7 cellular contexts compared by ENCODE assay signal in the genomic region with DNA sequence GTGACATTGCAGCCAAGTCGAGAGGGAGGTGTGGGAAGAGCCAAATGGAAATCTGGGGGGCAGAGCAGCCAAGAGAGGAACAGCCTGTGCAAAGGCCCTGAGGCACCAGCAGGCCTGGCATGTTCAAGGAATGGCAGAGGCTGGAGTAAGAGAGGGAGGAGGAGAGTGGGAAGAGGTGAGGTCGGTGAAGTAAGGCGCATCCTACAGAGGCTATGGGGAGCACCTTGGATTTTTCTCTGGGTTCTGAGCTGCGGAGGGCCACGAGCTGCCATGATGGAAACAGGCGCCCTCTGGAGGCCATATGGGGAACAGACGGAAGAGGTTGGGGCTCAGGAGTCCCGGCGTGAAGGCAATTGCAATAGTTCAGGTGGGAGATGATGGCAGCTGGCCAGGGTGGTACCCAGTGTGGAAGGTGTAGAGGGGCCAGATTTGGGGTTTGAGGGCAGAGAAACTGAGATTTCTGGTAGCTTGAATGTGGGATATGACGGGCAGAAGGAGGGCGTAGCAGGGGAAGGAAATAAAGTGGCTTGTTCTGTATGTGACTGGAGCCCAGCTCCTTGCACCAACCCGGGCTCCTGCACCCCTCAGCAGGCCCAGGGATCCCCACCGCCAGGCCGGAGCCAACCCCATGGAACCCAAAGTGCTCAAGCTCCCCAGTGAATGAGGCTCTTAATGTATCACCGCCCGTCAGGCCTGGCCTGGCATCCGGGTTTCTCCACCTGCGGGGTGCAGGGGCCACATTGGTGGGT. TPM values are rescaled to one million over a fixed set of nuclear protein-coding genes. Genes with fewer than 3 reads are reported as not detected.
DNase-seq lines count a peak whose midpoint lies in the region; ATAC-seq, FAIRE-seq and TF ChIP-seq lines count a peak whose summit lies in the region.
"Had no signal": no experiment of that assay in that cellular context is flagged by ENCODE, and none has a peak within 500 bp of the region (broad histone marks: within the 10 kb centered on the region; RNA-seq: fewer than 3 reads in every experiment).

No MANE protein-coding gene starts in this region.

- TF ChIP-seq CTCF in GM06990 (IDR thresholded peaks at IDR 0.05; ENCODE audit: insufficient read depth, low read length, poor library complexity, severe bottlenecking) (peak; percentile 85), PC-9 (conservative IDR thresholded peaks at IDR 0.05) (peak; percentile 92), bronchial epithelial cell (IDR thresholded peaks at IDR 0.05; ENCODE audit: insufficient read depth, low read length, severe bottlenecking) (peak; percentile 77), psoas muscle (IDR thresholded peaks at IDR 0.05) (peak; percentile 54)

- H3K36me3 ChIP-seq in GM06990 (ENCODE audit: control insufficient read depth, insufficient read depth, low read length): no peaks in the 10 kb centered on the region
- H3K36me3 ChIP-seq in PC-9 (ENCODE audit: low read depth): no peaks in the 10 kb centered on the region
- H3K36me3 ChIP-seq in bronchial epithelial cell (ENCODE audit: control insufficient read depth, insufficient read depth, low read length): no peaks in the 10 kb centered on the region
- no peaks in the 10 kb centered on the region for H3K36me3 ChIP-seq in psoas muscle (ENCODE audit: insufficient read depth in 1 of 2, low read depth in 1 of 2)
- H3K36me3 ChIP-seq: SJSA1 had no signal

- H4K20me1 ChIP-seq in PC-9 (ENCODE audit: insufficient read depth): no peaks in the 10 kb centered on the region

- no peak for FAIRE-seq in bronchial epithelial cell (lab: Jason Lieb, UNC)

- H3F3A ChIP-seq in PC-9 (ENCODE audit: insufficient read depth, low read depth): peaks cover 47% of the 10 kb centered on the region

- ATAC-seq in psoas muscle (peak in 3 of 4 donors; percentile 40 to 48 (median 48)), GM18907 (IDR thresholded peaks at IDR 0.05; ENCODE audit: unreplicated experiment) (no peak), GM18909 (IDR thresholded peaks at IDR 0.05; ENCODE audit: poor library complexity, unreplicated experiment) (no peak)

- H3K9me2 ChIP-seq in PC-9 (ENCODE audit: insufficient read depth): no peaks in the 10 kb centered on the region

- H3K27ac ChIP-seq in PC-9: no peak overlapping the region
- H3K27ac ChIP-seq in psoas muscle: no peak overlapping the region
- H3K27ac ChIP-seq: SJSA1 had no signal

- no peak overlapping the region for H2AFZ ChIP-seq in PC-9

- POLR2A ChIA-PET in PC-9 (lab: Charles Lee; ENCODE audit: unreplicated experiment): interaction anchor here (0.9 kb wide), 1 partner anchor 370 kb away, joined by 5 read pairs; no protein-coding TSS in a partner anchor

- 58 to 62% (median 61%) methylated on average over 17 to 18 of the region's 18 CpGs for WGBS in psoas muscle, 3 donors

- H3K27me3 ChIP-seq in GM06990 (replicated peaks; ENCODE audit: control insufficient read depth, insufficient read depth, low read length): no peaks in the 10 kb centered on the region
- H3K27me3 ChIP-seq in PC-9 (ENCODE audit: insufficient read depth, low read depth): no peaks in the 10 kb centered on the region
- H3K27me3 ChIP-seq in bronchial epithelial cell (ENCODE audit: control insufficient read depth, insufficient read depth, low read length): no peaks in the 10 kb centered on the region
- H3K27me3 ChIP-seq in psoas muscle (ENCODE audit: insufficient read depth in 3 of 3, low read length in 2 of 3): no peaks in the 10 kb centered on the region
- H3K27me3 ChIP-seq: SJSA1 had no signal

- no peaks in the 10 kb centered on the region for H3K9me3 ChIP-seq in PC-9 (ENCODE audit: insufficient read depth, low read depth)
- H3K9me3 ChIP-seq in psoas muscle: no peaks in the 10 kb centered on the region
- H3K9me3 ChIP-seq: SJSA1 had no signal

- H3K79me2 ChIP-seq in PC-9 (ENCODE audit: low read depth): no peaks in the 10 kb centered on the region

- H3K4me1 ChIP-seq in PC-9 (replicated peaks; ENCODE audit: insufficient read depth) (peaks cover 30% of the 10 kb centered on the region), psoas muscle (peaks cover under 1% of the 10 kb centered on the region)

- CTCF ChIA-PET in PC-9 (lab: Charles Lee): interaction anchor here (0.6 to 0.7 kb wide), 4 partner anchors 9 to 382 kb away, joined by 3 to 8 read pairs (median 3); no protein-coding TSS in a partner anchor

- no peak for DNase-seq in GM06990 (ENCODE audit: extremely low read depth, insufficient read length)
- peak; percentile 18 to 39 for DNase-seq in PC-9
- DNase-seq in bronchial epithelial cell (ENCODE audit: low read depth): no peak
- peak in 1 of 2 donors; percentile 37 for DNase-seq in psoas muscle

- intact Hi-C loops in PC-9 (cut with micrococcal nuclease; ENCODE audit: unreplicated experiment): no loop called here
- intact Hi-C loops in psoas muscle (cut with DNase I): no loop called here

- BruUV-seq in PC-9 (replicated peaks; lab: Mats Ljungman, UMichigan): no TSS peak

- H3K4me3 ChIP-seq in GM06990 (replicated peaks; ENCODE audit: low read depth, low read length): no peak overlapping the region
- no peak overlapping the region for H3K4me3 ChIP-seq in PC-9
- no peak overlapping the region for H3K4me3 ChIP-seq in bronchial epithelial cell (ENCODE audit: low read depth, low read length)
- no peak overlapping the region for H3K4me3 ChIP-seq in psoas muscle
- H3K4me3 ChIP-seq: SJSA1 had no signal

- H3K4me2 ChIP-seq in PC-9: no peak overlapping the region

RNA-seq across cellular contexts. Expression of a gene that starts 20.5 kb away (rescaled TPM):
- total RNA-seq in PC-9 (2021) (93.3 and 131 TPM in 2 replicates), bronchial epithelial cell (60.3 and 90.6 TPM in 2 replicates), psoas muscle (10 to 100 TPM; 28.6 to 72.3 (median 40.6) TPM)
- polyA plus RNA-seq in psoas muscle: 10 to 100 TPM; 45.2 to 53.9 (median 46.2) TPM

RNA-seq across cellular contexts. Expression of a gene that starts 20.9 kb away (rescaled TPM):
- total RNA-seq in PC-9 (2021) (7.6 and 10.6 TPM in 2 replicates), bronchial epithelial cell (5.8 and 9.9 TPM in 2 replicates), psoas muscle (10 to 100 TPM; 14.4 to 24.5 (median 20.3) TPM)
- polyA plus RNA-seq in psoas muscle: 10 to 100 TPM; 11.6 to 15.0 (median 13.1) TPM

RNA-seq across cellular contexts. Expression of a gene that starts 21.7 kb away (rescaled TPM):
- total RNA-seq in PC-9 (2021): 218 and 264 TPM in 2 replicates
- total RNA-seq in bronchial epithelial cell: 236 and 266 TPM in 2 replicates
- total RNA-seq in psoas muscle: 10 to 100 TPM in 1 of 4 donors, 1 to 10 TPM in 3; 5.4 to 12.6 (median 8.2) TPM
- 10 to 100 TPM in 1 of 3 donors, 1 to 10 TPM in 2; 3.2 to 10.3 (median 3.4) TPM for polyA plus RNA-seq in psoas muscle

RNA-seq across cellular contexts. Expression of a gene that starts 49.8 kb away (rescaled TPM):
- total RNA-seq in PC-9 (2021) (88.5 and 97.8 TPM in 2 replicates), bronchial epithelial cell (18.8 and 24.5 TPM in 2 replicates), psoas muscle (1 to 10 TPM; 6.3 to 9.1 (median 8.1) TPM)
- 1 to 10 TPM; 4.0 to 6.9 (median 4.8) TPM for polyA plus RNA-seq in psoas muscle

Comparison
In these comparisons a context has a peak if more than half of its experiments do, and no peak if none do; other contexts are left out.
1. DNase-seq: peak in PC-9 (2 of 2); none in GM06990 (single experiment) and bronchial epithelial cell (single experiment).
2. ATAC-seq: peak in psoas muscle (3 of 4); none in GM18907 (single experiment) and GM18909 (single experiment).
3. RNA of a gene that starts 21.7 kb away (total RNA-seq): 236 to 266 TPM in bronchial epithelial cell and 218 to 264 TPM in PC-9; 5.4 to 12.6 TPM in psoas muscle; every median in the first group is over 10 times any median in the second.
4. Peak in every context shown above with its lines, with median percentiles within 50 percentile points of each other: CTCF ChIP-seq.